Comparison of ENCODE assay signal across 17 cellular contexts in genomic region chr20:19644085-19644484, GRCh38.
DNase-seq lines count a peak whose midpoint lies in the region; ATAC-seq and TF ChIP-seq lines count a peak whose summit lies in the region.
"Had no signal": no experiment of that assay in that cellular context is flagged by ENCODE, and none has a peak within 500 bp of the region (broad histone marks: within the 10 kb centered on the region; RNA-seq: fewer than 3 reads in every experiment).

No MANE protein-coding gene starts in this region.

- TF ChIP-seq CTCF in gastroesophageal sphincter (IDR thresholded peaks at IDR 0.05) = no peak

- ATAC-seq in GM19351 (IDR thresholded peaks at IDR 0.05; ENCODE audit: unreplicated experiment) (peak; percentile 69), HG02571 (IDR thresholded peaks at IDR 0.05; ENCODE audit: unreplicated experiment) (peak; percentile 63), esophagus mucosa (peak; percentile 56), gastroesophageal sphincter (no peak)

- no peaks in the 10 kb centered on the region for H3K36me3 ChIP-seq in gastroesophageal sphincter
- H3K36me3 ChIP-seq: SJCRH30 had no signal

- peak; percentile 22 for DNase-seq in HPDE6-E6E7 (ENCODE audit: extremely low spot score)
- DNase-seq in pons (ENCODE audit: low spot score) = no peak
- no peak for DNase-seq in mesenteric fat pad (ENCODE audit: low spot score)
- no peak for DNase-seq in DMS 273 (lab: John Stamatoyannopoulos, UW; ENCODE audit: unreplicated experiment)
- DNase-seq: AML-193; Calu3; CD4-positive, CD25-positive, alpha-beta regulatory T cell; DMS79; HCEC 1CT; NCI-H1417; NCI-H2029; NCI-H510A treated with DMSO at 0.1 percent for 48 hours; SJCRH30 had no signal

- H3K27me3 ChIP-seq in gastroesophageal sphincter = no peaks in the 10 kb centered on the region
- H3K27me3 ChIP-seq: SJCRH30 had no signal

- no peak overlapping the region for H3K4me3 ChIP-seq in gastroesophageal sphincter
- H3K4me3 ChIP-seq: SJCRH30 had no signal

- H3K27ac ChIP-seq in gastroesophageal sphincter = no peak overlapping the region
- H3K27ac ChIP-seq: SJCRH30 had no signal

- 77 to 84% methylated on average over 4 to 5 of the region's 9 CpGs for WGBS in gastroesophageal sphincter (ENCODE audit: low coverage in 1 of 2), 2 donors

- H3K9me3 ChIP-seq in gastroesophageal sphincter = no peaks in the 10 kb centered on the region
- H3K9me3 ChIP-seq: SJCRH30 had no signal

- H3K4me1 ChIP-seq in gastroesophageal sphincter = no peaks in the 10 kb centered on the region
- H3K4me1 ChIP-seq: SJCRH30 had no signal

- no peak for TF ChIP-seq POLR2A in gastroesophageal sphincter (IDR thresholded peaks at IDR 0.05)

- TF ChIP-seq EP300 in gastroesophageal sphincter (IDR thresholded peaks at IDR 0.05) = no peak
